ENCODE assay signal across 10 cellular contexts in the genomic region with DNA sequence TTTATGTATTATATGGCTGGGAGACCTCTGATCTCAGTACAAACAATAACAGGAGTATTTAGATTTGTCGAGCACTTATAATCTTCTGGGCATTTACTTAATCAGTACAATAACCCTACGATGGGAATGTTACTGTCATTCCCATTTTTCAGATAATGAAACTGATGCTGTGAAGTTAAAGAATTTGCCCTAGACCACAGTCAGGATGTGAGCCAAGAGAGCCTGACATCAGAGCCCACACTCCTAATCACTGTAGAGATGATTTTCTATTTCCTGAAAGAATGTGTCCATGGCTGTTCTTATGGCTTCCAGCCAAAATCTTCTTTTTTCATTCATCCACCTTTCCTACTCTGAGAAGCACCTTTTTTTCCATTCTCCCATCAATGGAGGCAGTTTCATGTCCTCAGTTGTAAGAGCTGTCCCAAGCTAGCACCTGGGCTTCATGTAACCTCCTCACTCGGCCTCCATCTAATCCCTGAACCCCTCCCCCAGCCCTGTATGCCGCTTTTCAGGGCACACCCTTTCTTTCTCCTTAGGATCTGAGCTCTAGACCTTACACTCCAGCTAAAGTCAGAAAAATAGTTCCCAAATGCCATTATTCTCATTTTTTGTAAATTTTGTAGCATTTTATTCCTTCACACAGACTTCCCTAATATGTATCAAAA. TPM values are rescaled to one million over a fixed set of nuclear protein-coding genes. Genes with fewer than 3 reads are reported as not detected.
DNase-seq lines count a peak whose midpoint lies in the region; ATAC-seq and TF ChIP-seq lines count a peak whose summit lies in the region.
"Had no signal": no experiment of that assay in that cellular context is flagged by ENCODE, and none has a peak within 500 bp of the region (broad histone marks: within the 10 kb centered on the region; RNA-seq: fewer than 3 reads in every experiment).

No MANE protein-coding gene starts in this region.

- TF ChIP-seq RAD21 in IMR-90 (IDR thresholded peaks at IDR 0.05; ENCODE audit: low read length): no peak

- peak overlapping the region; percentile 92; the same call in 1 of the 2 replicates for H3K23ac ChIP-seq in IMR-90 (ENCODE audit: low read depth, low read length)

- peaks cover 0 to 12% of the 10 kb centered on the region in 2 experiments; a peak in 2 of 4 replicates for H3K79me1 ChIP-seq in IMR-90 (ENCODE audit: low read depth in 1 of 2, low read length in 2 of 2)

- CTCF ChIA-PET in IMR-90 (lab: Yijun Ruan, JAX): no interaction called here

- H3K4ac ChIP-seq in IMR-90 (ENCODE audit: low read depth, low read length): peak overlapping the region; percentile 97

- peak overlapping the region; percentile 45 for H3K14ac ChIP-seq in IMR-90 (replicated peaks; ENCODE audit: low read depth, low read length)

- H3K9me1 ChIP-seq in IMR-90 (ENCODE audit: insufficient read depth, low read length): no peaks in the 10 kb centered on the region; the same call in none of the 2 replicates

- WGBS in IMR-90 (ENCODE audit: extremely low coverage in 2 of 2, insufficient read length in 1 of 2), 2 experiments: 100% methylated on average over 1 of the region's 4 CpGs; no CpG with 5 or more reads in 1 of the 2 experiments

- no peak for TF ChIP-seq CTCF in IMR-90 (conservative IDR thresholded peaks at IDR 0.05; ENCODE audit: low read depth, low read length)
- no peak for TF ChIP-seq CTCF in cardiac fibroblast (IDR thresholded peaks at IDR 0.05; ENCODE audit: low read depth, low read length)

- dilution Hi-C loops in IMR-90 (cut with HindIII; ENCODE audit: low sequenced_read_pairs, unreplicated experiment): loop anchor here (25.0 kb wide), 1 partner anchor 250 kb away; no protein-coding TSS in a partner anchor

- H3K9me3 ChIP-seq in IMR-90 (ENCODE audit: control insufficient read depth, insufficient read depth, low read length) (no peaks in the 10 kb centered on the region), muscle layer of colon (ENCODE audit: low read length) (no peaks in the 10 kb centered on the region)
- H3K9me3 ChIP-seq: ovary had no signal

- intact Hi-C loops in IMR-90 (cut with micrococcal nuclease): no loop called here

- no TSS peak for BruUV-seq in IMR-90 (replicated peaks; lab: Mats Ljungman, UMichigan)

- H3K27me3 ChIP-seq in ACC112 (ENCODE audit: insufficient read depth, low read length): no peaks in the 10 kb centered on the region
- no peaks in the 10 kb centered on the region for H3K27me3 ChIP-seq in IMR-90 (ENCODE audit: control insufficient read depth, insufficient read depth, low read length)
- no peaks in the 10 kb centered on the region for H3K27me3 ChIP-seq in muscle layer of colon (ENCODE audit: control insufficient read depth in 1 of 2, insufficient read depth in 2 of 2, low read length in 2 of 2)
- H3K27me3 ChIP-seq: ovary had no signal

- H3K4me3 ChIP-seq in ACC112 (ENCODE audit: low read depth, low read length) (peak overlapping the region; percentile 73), IMR-90 (ENCODE audit: insufficient read depth, low read depth, low read length) (no peak overlapping the region), cardiac fibroblast (replicated peaks in 1 of 2; ENCODE audit: low read depth in 2 of 2, low read length in 2 of 2) (peak overlapping the region in 1 of 2 donors; percentile 46), muscle layer of colon (ENCODE audit: low read depth in 1 of 2, low read length in 2 of 2) (peak overlapping the region in 1 of 2 donors; percentile 63)

- peaks cover 40% of the 10 kb centered on the region for H3K4me1 ChIP-seq in ACC112 (ENCODE audit: control insufficient read depth, insufficient read depth, low read length, unreplicated experiment)
- H3K4me1 ChIP-seq in IMR-90 (ENCODE audit: control insufficient read depth, insufficient read depth, low read length): peaks cover 9% of the 10 kb centered on the region
- H3K4me1 ChIP-seq in muscle layer of colon (ENCODE audit: insufficient read depth, low read length): peaks cover 6% of the 10 kb centered on the region

- no peak overlapping the region for H3K9ac ChIP-seq in IMR-90 (ENCODE audit: low read depth, low read length)
- no peak overlapping the region for H3K9ac ChIP-seq in muscle layer of colon (ENCODE audit: low read length)

- H2AFZ ChIP-seq in ACC112 (ENCODE audit: low read length, unreplicated experiment): peak overlapping the region; percentile 70
- H2AFZ ChIP-seq in IMR-90 (replicated peaks; ENCODE audit: low read length, poor library complexity): no peak overlapping the region

- peak overlapping the region; percentile 94 for H2BK5ac ChIP-seq in IMR-90 (ENCODE audit: low read depth, low read length, poor library complexity, severe bottlenecking)

- 0 out of 3 replicates have a peak overlapping the region, but pooled peaks have one; percentile 84 for H2BK15ac ChIP-seq in IMR-90 (ENCODE audit: low read depth, low read length)

- peak overlapping the region; percentile 81 for H3K27ac ChIP-seq in ACC112 (ENCODE audit: low read depth, low read length)
- peak overlapping the region; percentile 78 for H3K27ac ChIP-seq in IMR-90 (ENCODE audit: insufficient read depth, low read length)
- H3K27ac ChIP-seq in muscle layer of colon (ENCODE audit: low read depth, low read length): peak overlapping the region; percentile 75

- H3K36me3 ChIP-seq in ACC112 (ENCODE audit: insufficient read depth, low read length): peaks cover 10% of the 10 kb centered on the region; the same call in 1 of the 2 replicates
- H3K36me3 ChIP-seq in IMR-90 (ENCODE audit: control insufficient read depth, insufficient read depth, low read length): peaks cover 2% of the 10 kb centered on the region; the same call in 1 of the 2 replicates
- H3K36me3 ChIP-seq in muscle layer of colon (ENCODE audit: insufficient read depth, low read length): no peaks in the 10 kb centered on the region
- H3K36me3 ChIP-seq: ovary had no signal

- H4K8ac ChIP-seq in IMR-90 (ENCODE audit: low read depth in 2 of 2, low read length in 2 of 2): peak overlapping the region; percentile 70 to 81; a peak in 3 of 4 replicates

- H3K56ac ChIP-seq in IMR-90 (ENCODE audit: extremely low read depth, insufficient read depth, low read length): peak overlapping the region; percentile 57

- peak overlapping the region; percentile 96 for H2BK20ac ChIP-seq in IMR-90 (ENCODE audit: low read depth, low read length)

- H3K79me2 ChIP-seq in ACC112 (ENCODE audit: control insufficient read depth, insufficient read depth, low read length, unreplicated experiment): no peaks in the 10 kb centered on the region

- peaks cover 3% of the 10 kb centered on the region; the same call in 1 of the 2 replicates for H4K20me1 ChIP-seq in IMR-90 (ENCODE audit: insufficient read depth, low read length)

- TF ChIP-seq POLR2A in IMR-90 (IDR thresholded peaks at IDR 0.05; ENCODE audit: low read depth, low read length): no peak

- peak overlapping the region; percentile 63 for H2AK5ac ChIP-seq in IMR-90 (ENCODE audit: low read depth, low read length)

- 0 out of 2 replicates have a peak overlapping the region, but pooled peaks have one; percentile 55 for H3K18ac ChIP-seq in IMR-90 (ENCODE audit: low read depth, low read length)

- ATAC-seq in IMR-90 (ENCODE audit: low read depth): no peak; the same call in 1 of the 2 replicates
- ATAC-seq in HG03460 (IDR thresholded peaks at IDR 0.05; ENCODE audit: unreplicated experiment): no peak

- in situ Hi-C loops in IMR-90 (cut with MboI; ENCODE audit: low sequenced_read_pairs): no loop called here

- peak overlapping the region; percentile 63; the same call in 1 of the 2 replicates for H3K4me2 ChIP-seq in IMR-90 (ENCODE audit: low read depth, low read length)

- H2BK120ac ChIP-seq in IMR-90 (ENCODE audit: low read depth, low read length): peak overlapping the region; percentile 65

- POLR2A ChIA-PET in IMR-90 (lab: Charles Lee; ENCODE audit: unreplicated experiment): no interaction called here

- DNase-seq in IMR-90 (peak; percentile 76), cardiac fibroblast (ENCODE audit: low read depth in 2 of 2) (peak; percentile 56 to 63), HT-29 (ENCODE audit: low spot score) (no peak), amniotic stem cell (lab: John Stamatoyannopoulos, UW) (no peak), mucosa of gallbladder (ENCODE audit: low spot score) (no peak)
- DNase-seq: activated CD4-positive, CD25-positive, alpha-beta regulatory T cell; ovary had no signal

- peak overlapping the region; percentile 77 for H4K91ac ChIP-seq in IMR-90 (ENCODE audit: insufficient read depth, low read depth, low read length)

- H4K5ac ChIP-seq in IMR-90 (ENCODE audit: low read depth, low read length): peak overlapping the region; percentile 53; the same call in 1 of the 2 replicates

- no peak overlapping the region for H2AK9ac ChIP-seq in IMR-90 (replicated peaks; ENCODE audit: low read depth, low read length, poor library complexity)

TF ChIP-seq in IMR-90, 13 proteins besides CTCF, POLR2A, EP300 and RAD21:
- TF ChIP-seq RCOR1 (IDR thresholded peaks at IDR 0.05; ENCODE audit: insufficient replicate concordance, low read length) (peak; percentile 48), NFE2L2 (IDR thresholded peaks at IDR 0.05; ENCODE audit: low read depth, low read length) (no peak), BHLHE40 (IDR thresholded peaks at IDR 0.05; ENCODE audit: low read depth, low read length) (no peak)

RNA-seq across cellular contexts. Expression of gene CAV1, which starts 12.2 kb away (rescaled TPM):
- total RNA-seq in IMR-90 (2012; rRNA removed): 1,496 and 1,592 TPM in 2 replicates
- 1,549 and 1,808 TPM in 2 replicates for polyA plus RNA-seq in IMR-90 (2012; rRNA removed)
- 1,102 and 4,328 TPM in 2 replicates for polyA plus RNA-seq in IMR-90 (2012; cell fraction: cytosol; rRNA removed)
- 319 and 633 TPM in 2 replicates for polyA plus RNA-seq in IMR-90 (2012; cell fraction: nucleus; rRNA removed; ENCODE audit: low replicate concordance)
- 4.1 and 4.5 TPM in 2 replicates for total RNA-seq in HT-29 (2014; rRNA removed; shearing (Covaris generic))
- 239 TPM for total RNA-seq in mucosa of gallbladder

RNA-seq across cellular contexts. Expression of gene CAV2, which starts 13.1 kb away (rescaled TPM):
- total RNA-seq in IMR-90 (2012; rRNA removed): 199 and 217 TPM in 2 replicates
- polyA plus RNA-seq in IMR-90 (2012; rRNA removed): 217 and 265 TPM in 2 replicates
- 110 and 169 TPM in 2 replicates for polyA plus RNA-seq in IMR-90 (2012; cell fraction: cytosol; rRNA removed)
- 42.8 and 115 TPM in 2 replicates for polyA plus RNA-seq in IMR-90 (2012; cell fraction: nucleus; rRNA removed; ENCODE audit: low replicate concordance)
- 14.0 and 14.8 TPM in 2 replicates for total RNA-seq in HT-29 (2014; rRNA removed; shearing (Covaris generic))
- total RNA-seq in mucosa of gallbladder: 91.3 TPM

Comparison
In these comparisons a context has a peak if more than half of its experiments do, and no peak if none do; other contexts are left out.
1. DNase-seq: peak in IMR-90 (single experiment) and cardiac fibroblast (2 of 2); none in HT-29 (single experiment), amniotic stem cell (single experiment) and mucosa of gallbladder (single experiment).
2. RNA of gene CAV1, which starts 12.2 kb away (total RNA-seq): 1,496 to 1,592 TPM in IMR-90 and 239 TPM in mucosa of gallbladder (single experiment); 4.1 to 4.5 TPM in HT-29; every median in the first group is over 10 times any median in the second.
3. Peak in every context shown above with its lines, with median percentiles within 50 percentile points of each other: H3K27ac ChIP-seq.